Comparison of ENCODE assay signal across 1 cellular context in the genomic region with DNA sequence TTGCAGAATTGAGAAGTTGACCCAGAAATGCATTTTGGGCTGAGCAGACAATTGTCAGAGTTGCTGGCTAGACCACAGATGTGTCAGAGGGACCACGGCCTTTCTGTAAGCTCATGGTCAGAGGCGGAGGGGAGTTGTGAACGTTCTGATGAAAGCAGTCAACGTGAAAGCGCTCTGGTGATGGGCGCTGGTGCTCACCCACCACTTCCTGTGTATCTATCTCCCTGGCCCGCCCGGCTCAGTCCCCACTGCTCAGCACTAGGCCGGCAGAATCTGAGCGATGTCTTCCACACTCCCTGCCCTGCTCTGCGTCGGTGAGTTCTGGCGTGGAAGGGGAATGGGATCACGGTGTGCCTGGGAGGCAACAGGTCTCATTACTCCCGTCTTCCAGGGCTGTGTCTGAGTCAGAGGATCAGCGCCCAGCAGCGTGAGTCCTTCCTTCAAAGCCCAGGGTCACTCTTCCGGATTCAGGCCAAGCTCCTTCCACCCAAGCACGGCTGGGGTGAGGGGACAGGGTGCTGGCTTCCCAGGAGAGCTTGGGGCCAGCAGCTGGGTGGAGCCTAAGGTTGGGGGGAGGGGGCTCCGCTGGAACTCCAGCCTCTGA.
TF ChIP-seq lines count a peak whose summit lies in the region.

A gene with protein sequence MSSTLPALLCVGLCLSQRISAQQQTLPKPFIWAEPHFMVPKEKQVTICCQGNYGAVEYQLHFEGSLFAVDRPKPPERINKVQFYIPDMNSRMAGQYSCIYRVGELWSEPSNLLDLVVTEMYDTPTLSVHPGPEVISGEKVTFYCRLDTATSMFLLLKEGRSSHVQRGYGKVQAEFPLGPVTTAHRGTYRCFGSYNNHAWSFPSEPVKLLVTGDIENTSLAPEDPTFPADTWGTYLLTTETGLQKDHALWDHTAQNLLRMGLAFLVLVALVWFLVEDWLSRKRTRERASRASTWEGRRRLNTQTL (plus strand): TSS at position 241 of the 604 bp plus-strand sequence. CDS start 40 bp downstream, at position 281.

TF ChIP-seq in K562, 482 proteins besides CTCF, POLR2A, EP300 and RAD21 (continued from another document):
- TF ChIP-seq, protein P1, sequence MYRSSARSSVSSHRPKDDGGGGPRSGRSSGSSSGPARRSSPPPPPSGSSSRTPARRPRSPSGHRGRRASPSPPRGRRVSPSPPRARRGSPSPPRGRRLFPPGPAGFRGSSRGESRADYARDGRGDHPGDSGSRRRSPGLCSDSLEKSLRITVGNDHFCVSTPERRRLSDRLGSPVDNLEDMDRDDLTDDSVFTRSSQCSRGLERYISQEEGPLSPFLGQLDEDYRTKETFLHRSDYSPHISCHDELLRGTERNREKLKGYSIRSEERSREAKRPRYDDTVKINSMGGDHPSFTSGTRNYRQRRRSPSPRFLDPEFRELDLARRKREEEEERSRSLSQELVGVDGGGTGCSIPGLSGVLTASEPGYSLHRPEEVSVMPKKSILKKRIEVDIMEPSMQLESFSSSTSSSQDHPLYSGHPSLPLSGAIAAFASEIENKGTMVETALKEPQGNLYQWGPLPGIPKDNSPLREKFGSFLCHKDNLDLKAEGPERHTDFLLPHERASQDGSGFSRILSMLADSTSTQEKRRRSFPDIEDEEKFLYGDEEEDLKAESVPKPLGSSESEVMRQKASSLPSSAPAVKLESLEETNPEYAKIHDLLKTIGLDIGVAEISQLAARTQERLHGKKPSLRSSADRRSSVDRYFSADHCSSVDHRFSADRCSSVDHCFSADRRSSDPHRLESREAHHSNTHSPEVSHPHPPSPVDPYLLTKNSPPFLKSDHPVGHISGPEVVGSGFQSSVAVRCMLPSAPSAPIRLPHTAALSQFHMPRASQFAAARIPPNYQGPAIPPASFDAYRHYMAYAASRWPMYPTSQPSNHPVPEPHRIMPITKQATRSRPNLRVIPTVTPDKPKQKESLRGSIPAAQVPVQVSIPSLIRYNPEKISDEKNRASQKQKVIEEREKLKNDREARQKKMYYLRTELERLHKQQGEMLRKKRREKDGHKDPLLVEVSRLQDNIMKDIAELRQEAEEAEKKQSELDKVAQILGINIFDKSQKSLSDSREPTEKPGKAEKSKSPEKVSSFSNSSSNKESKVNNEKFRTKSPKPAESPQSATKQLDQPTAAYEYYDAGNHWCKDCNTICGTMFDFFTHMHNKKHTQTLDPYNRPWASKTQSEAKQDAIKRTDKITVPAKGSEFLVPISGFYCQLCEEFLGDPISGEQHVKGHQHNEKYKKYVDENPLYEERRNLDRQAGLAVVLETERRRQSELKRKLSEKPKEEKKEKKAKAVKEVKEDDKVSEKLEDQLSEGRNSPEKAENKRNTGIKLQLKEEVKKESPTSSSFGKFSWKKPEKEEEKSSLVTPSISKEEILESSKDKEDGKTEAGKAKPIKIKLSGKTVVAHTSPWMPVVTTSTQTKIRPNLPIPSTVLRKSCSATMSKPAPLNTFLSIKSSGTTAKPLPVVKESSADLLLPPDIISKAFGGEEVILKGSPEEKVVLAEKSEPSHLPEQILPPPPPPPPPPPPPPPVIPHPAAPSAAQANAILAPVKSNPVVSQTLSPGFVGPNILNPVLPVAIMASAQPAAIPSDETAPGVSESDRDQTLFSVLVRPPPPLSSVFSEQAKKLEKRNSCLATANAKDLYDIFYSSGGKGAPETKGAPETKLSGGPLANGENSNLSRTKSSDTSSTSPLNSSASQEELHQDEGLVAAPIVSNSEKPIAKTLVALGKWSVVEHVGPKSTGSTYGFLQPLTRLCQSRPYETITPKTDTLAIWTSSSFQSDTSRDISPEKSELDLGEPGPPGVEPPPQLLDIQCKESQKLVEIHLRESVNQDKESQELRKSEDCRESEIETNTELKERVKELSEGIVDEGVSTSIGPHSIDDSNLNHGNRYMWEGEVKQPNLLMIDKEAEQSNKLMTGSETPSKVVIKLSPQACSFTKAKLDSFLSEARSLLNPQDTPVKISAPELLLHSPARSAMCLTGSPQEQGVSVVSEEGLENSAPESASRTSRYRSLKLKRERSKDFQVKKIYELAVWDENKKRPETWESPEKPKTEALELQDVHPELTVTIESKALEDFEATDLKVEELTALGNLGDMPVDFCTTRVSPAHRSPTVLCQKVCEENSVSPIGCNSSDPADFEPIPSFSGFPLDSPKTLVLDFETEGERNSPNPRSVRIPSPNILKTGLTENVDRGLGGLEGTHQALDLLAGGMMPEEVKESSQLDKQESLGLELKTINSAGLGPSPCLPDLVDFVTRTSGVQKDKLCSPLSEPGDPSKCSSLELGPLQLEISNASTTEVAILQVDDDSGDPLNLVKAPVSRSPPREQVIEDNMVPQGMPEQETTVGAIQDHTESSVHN (IDR thresholded peaks at IDR 0.05; ENCODE audit: borderline replicate concordance in 1 of 2, low read depth in 1 of 2): no peak
- TF ChIP-seq THRAP3 (IDR thresholded peaks at IDR 0.05; ENCODE audit: borderline replicate concordance) (no peak), RBM17 (IDR thresholded peaks at IDR 0.05; ENCODE audit: borderline replicate concordance, low read depth, low read length) (no peak), ZZZ3 (IDR thresholded peaks at IDR 0.05) (no peak), ZNF316 (IDR thresholded peaks at IDR 0.05) (no peak), ZFP36 (IDR thresholded peaks at IDR 0.05; ENCODE audit: low read depth, low read length, partially characterized antibody) (no peak), IFI16 (CRISPR knock-in tag; IDR thresholded peaks at IDR 0.05) (no peak), NEUROD1 (IDR thresholded peaks at IDR 0.05; ENCODE audit: borderline replicate concordance, low read depth, low read length, partially characterized antibody) (no peak), PTRF (tag; IDR thresholded peaks at IDR 0.05) (no peak), TEAD1 (CRISPR knock-in tag; IDR thresholded peaks at IDR 0.05) (0 out of 4 replicates have a peak, but pooled peaks of 1 of the 2 experiments have one; percentile 19), TARDBP (IDR thresholded peaks at IDR 0.05) (no peak), STAT5A (IDR thresholded peaks at IDR 0.05; ENCODE audit: borderline replicate concordance, low read length) (no peak), L3MBTL2 (IDR thresholded peaks at IDR 0.05) (0 out of 2 replicates have a peak, but pooled peaks have one; percentile 2), SMAD3 (CRISPR knock-in tag; conservative IDR thresholded peaks at IDR 0.05) (0 out of 2 replicates have a peak, but pooled peaks have one; percentile 26)
- TF ChIP-seq, protein P2, sequence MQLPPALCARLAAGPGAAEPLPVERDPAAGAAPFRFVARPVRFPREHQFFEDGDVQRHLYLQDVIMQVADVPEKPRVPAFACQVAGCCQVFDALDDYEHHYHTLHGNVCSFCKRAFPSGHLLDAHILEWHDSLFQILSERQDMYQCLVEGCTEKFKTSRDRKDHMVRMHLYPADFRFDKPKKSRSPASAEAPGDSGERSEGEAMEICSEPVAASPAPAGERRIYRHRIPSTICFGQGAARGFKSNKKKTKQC (CRISPR knock-in tag; IDR thresholded peaks at IDR 0.05): no peak
- TF ChIP-seq, protein P3, sequence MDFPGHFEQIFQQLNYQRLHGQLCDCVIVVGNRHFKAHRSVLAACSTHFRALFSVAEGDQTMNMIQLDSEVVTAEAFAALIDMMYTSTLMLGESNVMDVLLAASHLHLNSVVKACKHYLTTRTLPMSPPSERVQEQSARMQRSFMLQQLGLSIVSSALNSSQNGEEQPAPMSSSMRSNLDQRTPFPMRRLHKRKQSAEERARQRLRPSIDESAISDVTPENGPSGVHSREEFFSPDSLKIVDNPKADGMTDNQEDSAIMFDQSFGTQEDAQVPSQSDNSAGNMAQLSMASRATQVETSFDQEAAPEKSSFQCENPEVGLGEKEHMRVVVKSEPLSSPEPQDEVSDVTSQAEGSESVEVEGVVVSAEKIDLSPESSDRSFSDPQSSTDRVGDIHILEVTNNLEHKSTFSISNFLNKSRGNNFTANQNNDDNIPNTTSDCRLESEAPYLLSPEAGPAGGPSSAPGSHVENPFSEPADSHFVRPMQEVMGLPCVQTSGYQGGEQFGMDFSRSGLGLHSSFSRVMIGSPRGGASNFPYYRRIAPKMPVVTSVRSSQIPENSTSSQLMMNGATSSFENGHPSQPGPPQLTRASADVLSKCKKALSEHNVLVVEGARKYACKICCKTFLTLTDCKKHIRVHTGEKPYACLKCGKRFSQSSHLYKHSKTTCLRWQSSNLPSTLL (IDR thresholded peaks at IDR 0.05): no peak
- TF ChIP-seq, protein P4, sequence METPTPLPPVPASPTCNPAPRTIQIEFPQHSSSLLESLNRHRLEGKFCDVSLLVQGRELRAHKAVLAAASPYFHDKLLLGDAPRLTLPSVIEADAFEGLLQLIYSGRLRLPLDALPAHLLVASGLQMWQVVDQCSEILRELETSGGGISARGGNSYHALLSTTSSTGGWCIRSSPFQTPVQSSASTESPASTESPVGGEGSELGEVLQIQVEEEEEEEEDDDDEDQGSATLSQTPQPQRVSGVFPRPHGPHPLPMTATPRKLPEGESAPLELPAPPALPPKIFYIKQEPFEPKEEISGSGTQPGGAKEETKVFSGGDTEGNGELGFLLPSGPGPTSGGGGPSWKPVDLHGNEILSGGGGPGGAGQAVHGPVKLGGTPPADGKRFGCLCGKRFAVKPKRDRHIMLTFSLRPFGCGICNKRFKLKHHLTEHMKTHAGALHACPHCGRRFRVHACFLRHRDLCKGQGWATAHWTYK (CRISPR knock-in tag; IDR thresholded peaks at IDR 0.05): no peak
- TF ChIP-seq, protein P5, sequence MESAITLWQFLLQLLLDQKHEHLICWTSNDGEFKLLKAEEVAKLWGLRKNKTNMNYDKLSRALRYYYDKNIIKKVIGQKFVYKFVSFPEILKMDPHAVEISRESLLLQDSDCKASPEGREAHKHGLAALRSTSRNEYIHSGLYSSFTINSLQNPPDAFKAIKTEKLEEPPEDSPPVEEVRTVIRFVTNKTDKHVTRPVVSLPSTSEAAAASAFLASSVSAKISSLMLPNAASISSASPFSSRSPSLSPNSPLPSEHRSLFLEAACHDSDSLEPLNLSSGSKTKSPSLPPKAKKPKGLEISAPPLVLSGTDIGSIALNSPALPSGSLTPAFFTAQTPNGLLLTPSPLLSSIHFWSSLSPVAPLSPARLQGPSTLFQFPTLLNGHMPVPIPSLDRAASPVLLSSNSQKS (CRISPR knock-in tag; IDR thresholded peaks at IDR 0.05): no peak
